Comparison of ENCODE assay signal across 8 cellular contexts in genomic region chr12:102484017-102484731, GRCh38. TPM values are rescaled to one million over a fixed set of nuclear protein-coding genes. Genes with fewer than 3 reads are reported as not detected.
DNase-seq lines count a peak whose midpoint lies in the region; ATAC-seq and TF ChIP-seq lines count a peak whose summit lies in the region.

No MANE protein-coding gene starts in this region.

- CTCF ChIA-PET in CD8-positive, alpha-beta T cell (lab: Charles Lee) = interaction anchor here (0.6 to 4.4 kb wide), 15 partner anchors 9 to 549 kb away, joined by 3 to 34 read pairs (median 4); no protein-coding TSS in a partner anchor

- TF ChIP-seq POLR2A in ovary (IDR thresholded peaks at IDR 0.05) = no peak
- no peak for TF ChIP-seq POLR2A in transverse colon (IDR thresholded peaks at IDR 0.05)

- H3K4me1 Mint-ChIP-seq in CD8-positive, alpha-beta T cell (ENCODE audit: low read depth) = peaks cover 4% of the 10 kb centered on the region
- H3K4me1 Mint-ChIP-seq in activated T-cell treated with anti-CD3 and anti-CD28 coated beads, Interleukin-2, amount 50 U/mL, for 72 hours (ENCODE audit: low read depth) = peaks cover 34% of the 10 kb centered on the region

- H3K36me3 ChIP-seq in CD8-positive, alpha-beta T cell (ENCODE audit: insufficient read depth, low read length) = no peaks in the 10 kb centered on the region
- H3K36me3 ChIP-seq in OCI-LY3 (replicated peaks; ENCODE audit: low read depth, low read length) (no peaks in the 10 kb centered on the region), ovary (no peaks in the 10 kb centered on the region), transverse colon (no peaks in the 10 kb centered on the region)

- H3K27ac ChIP-seq in CD8-positive, alpha-beta T cell (ENCODE audit: low read depth, low read length) = no peak overlapping the region
- no peak overlapping the region for H3K27ac ChIP-seq in OCI-LY3 (ENCODE audit: low read length)
- H3K27ac ChIP-seq in ovary = no peak overlapping the region
- H3K27ac ChIP-seq in transverse colon = peak overlapping the region; percentile 35 to 60 (median 36)

- WGBS in ovary, 3 donors = 39 to 43% (median 41%) methylated on average over 14 of the region's 14 CpGs
- 18 to 33% methylated on average over 8 to 14 of the region's 14 CpGs for WGBS in transverse colon (ENCODE audit: low coverage in 1 of 2), 2 donors

- H3K27me3 Mint-ChIP-seq in CD8-positive, alpha-beta T cell (ENCODE audit: low read depth) = peaks cover 4% of the 10 kb centered on the region
- H3K27me3 Mint-ChIP-seq in activated T-cell treated with anti-CD3 and anti-CD28 coated beads, Interleukin-2, amount 50 U/mL, for 72 hours (ENCODE audit: low read depth) = no peaks in the 10 kb centered on the region

- peak overlapping the region; percentile 78 for H3K4me3 Mint-ChIP-seq in CD8-positive, alpha-beta T cell
- H3K4me3 Mint-ChIP-seq in activated T-cell treated with anti-CD3 and anti-CD28 coated beads, Interleukin-2, amount 50 U/mL, for 72 hours = peak overlapping the region; percentile 47 to 75

- TF ChIP-seq EP300 in ovary (IDR thresholded peaks at IDR 0.05) = no peak
- no peak for TF ChIP-seq EP300 in transverse colon (IDR thresholded peaks at IDR 0.05; ENCODE audit: low read depth)

- in situ Hi-C loops in transverse colon (cut with MboI; ENCODE audit: low pct_ligation_motif_present in 1 of 4, low pct_unique_long_range_greater_than_20kb in 1 of 4, low sequenced_read_pairs in 3 of 4) = loop anchor here (10.0 to 25.0 kb wide), 3 partner anchors 539 to 549 kb away; no protein-coding TSS in a partner anchor

- no peaks in the 10 kb centered on the region for H3K9me3 ChIP-seq in CD8-positive, alpha-beta T cell (ENCODE audit: low read length)
- H3K9me3 ChIP-seq in OCI-LY3 (ENCODE audit: insufficient read depth, low read length) = no peaks in the 10 kb centered on the region
- H3K9me3 ChIP-seq in ovary = no peaks in the 10 kb centered on the region
- H3K9me3 ChIP-seq in transverse colon = no peaks in the 10 kb centered on the region

- intact Hi-C loops in CD8-positive, alpha-beta T cell (cut with DNase I, micrococcal nuclease) = loop anchor here (1.0 to 10.0 kb wide), 6 partner anchors 319 to 1061 kb away; no protein-coding TSS in a partner anchor
- intact Hi-C loops in ovary (cut with DNase I) = loop anchor here in 3 of 4 donors (5.0 to 10.0 kb wide), 3 partner anchors 283 to 549 kb away; no protein-coding TSS in a partner anchor
- intact Hi-C loops in transverse colon (cut with DNase I; ENCODE audit: low total_unique reads) = loop anchor here (5.0 kb wide), 1 partner anchor 542 kb away; no protein-coding TSS in a partner anchor

- no peak overlapping the region for H3K27ac Mint-ChIP-seq in CD8-positive, alpha-beta T cell
- peak overlapping the region; percentile 93 for H3K27ac Mint-ChIP-seq in activated T-cell treated with anti-CD3 and anti-CD28 coated beads, Interleukin-2, amount 50 U/mL, for 72 hours

- peak overlapping the region; percentile 73 for H2AFZ ChIP-seq in OCI-LY3 (ENCODE audit: low read depth, low read length)

- H3K36me3 Mint-ChIP-seq in CD8-positive, alpha-beta T cell = no peaks in the 10 kb centered on the region
- no peaks in the 10 kb centered on the region for H3K36me3 Mint-ChIP-seq in activated T-cell treated with anti-CD3 and anti-CD28 coated beads, Interleukin-2, amount 50 U/mL, for 72 hours (ENCODE audit: insufficient read depth in 2 of 2)

- DNase-seq in CD8-positive, alpha-beta T cell = peak; percentile 9 to 68 (median 33)
- peak; percentile 22 for DNase-seq in GM19238 (ENCODE audit: insufficient read length, low spot score)
- DNase-seq in activated T-cell treated with anti-CD3 and anti-CD28 coated beads, Interleukin-2, amount 50 U/mL, for 72 hours = peak; percentile 71 to 77
- peak; percentile 34 to 75 for DNase-seq in foreskin fibroblast
- peak; percentile 21 to 68 (median 48) for DNase-seq in ovary
- peak; percentile 54 for DNase-seq in transverse colon

- peak overlapping the region; percentile 76 for H3K4me2 ChIP-seq in OCI-LY3 (ENCODE audit: low read length)

- POLR2A ChIA-PET in CD8-positive, alpha-beta T cell (lab: Charles Lee) = interaction anchor here (1.1 kb wide), 1 partner anchor 10 kb away, joined by 3 read pairs; no protein-coding TSS in a partner anchor

- H3K4me3 ChIP-seq in CD8-positive, alpha-beta T cell (ENCODE audit: low read depth, low read length) = no peak overlapping the region
- H3K4me3 ChIP-seq in OCI-LY3 (ENCODE audit: low read length) = peak overlapping the region; percentile 65
- no peak overlapping the region for H3K4me3 ChIP-seq in foreskin fibroblast (ENCODE audit: low read depth in 1 of 2, low read length in 2 of 2)
- no peak overlapping the region for H3K4me3 ChIP-seq in ovary
- peak overlapping the region in 2 of 4 donors; percentile 15 to 26 for H3K4me3 ChIP-seq in transverse colon

- H3K9ac ChIP-seq in OCI-LY3 (ENCODE audit: low read length) = 0 out of 2 replicates have a peak overlapping the region, but pooled peaks have one; percentile 20

- TF ChIP-seq CTCF in CD8-positive, alpha-beta T cell (IDR thresholded peaks at IDR 0.05) = peak; percentile 99
- TF ChIP-seq CTCF in OCI-LY3 (IDR thresholded peaks at IDR 0.05; ENCODE audit: low read depth, low read length) (peak; percentile 94), foreskin fibroblast (IDR thresholded peaks at IDR 0.05; ENCODE audit: low read depth, low read length) (peak; percentile 89), ovary (IDR thresholded peaks at IDR 0.05) (peak; percentile 37 to 58 (median 43)), transverse colon (IDR thresholded peaks at IDR 0.05) (peak; percentile 69 to 95 (median 88))

- H3K4me1 ChIP-seq in CD8-positive, alpha-beta T cell (ENCODE audit: insufficient read depth, low read length) = peaks cover 10% of the 10 kb centered on the region
- H3K4me1 ChIP-seq in OCI-LY3 (ENCODE audit: low read length) (peaks cover 25% of the 10 kb centered on the region), ovary (ENCODE audit: insufficient read depth) (no peaks in the 10 kb centered on the region), transverse colon (peaks cover 0 to 25% (median 5%) of the 10 kb centered on the region in 4 donors)

- H3K79me2 ChIP-seq in OCI-LY3 (ENCODE audit: low read length) = no peaks in the 10 kb centered on the region

- H3K27me3 ChIP-seq in CD8-positive, alpha-beta T cell (ENCODE audit: insufficient read depth, low read length) = no peaks in the 10 kb centered on the region
- H3K27me3 ChIP-seq in OCI-LY3 (ENCODE audit: low read depth, low read length) (no peaks in the 10 kb centered on the region), ovary (no peaks in the 10 kb centered on the region), transverse colon (no peaks in the 10 kb centered on the region)

- H3K9me3 Mint-ChIP-seq in CD8-positive, alpha-beta T cell = no peaks in the 10 kb centered on the region
- H3K9me3 Mint-ChIP-seq in activated T-cell treated with anti-CD3 and anti-CD28 coated beads, Interleukin-2, amount 50 U/mL, for 72 hours = no peaks in the 10 kb centered on the region

- no peaks in the 10 kb centered on the region for H4K20me1 ChIP-seq in OCI-LY3 (ENCODE audit: insufficient read depth, low read length)

- peak; percentile 38 for ATAC-seq in CD8-positive, alpha-beta T cell
- peak; percentile 52 for ATAC-seq in HG03378 (IDR thresholded peaks at IDR 0.05; ENCODE audit: unreplicated experiment)
- ATAC-seq in activated T-cell treated with anti-CD3 and anti-CD28 coated beads, Interleukin-2, amount 50 U/mL, for 72 hours (replicated peaks in 1 of 2) = peak; percentile 89 to 90

RNA-seq across cellular contexts. Expression of gene IGF1, which starts 3.8 kb away (rescaled TPM):
- not detected for total RNA-seq in CD8-positive, alpha-beta T cell
- 1 to 10 TPM in 1 of 2 donors, under 1 TPM in 1; 0.79 to 2.0 TPM for total RNA-seq in activated T-cell treated with anti-CD3 and anti-CD28 coated beads, Interleukin-2, amount 50 U/mL, for 72 hours
- total RNA-seq in ovary = 10 to 100 TPM in 2 of 7 donors, 1 to 10 TPM in 5; 1.4 to 44.4 (median 9.3) TPM
- 10 to 100 TPM in 1 of 2 donors, 1 to 10 TPM in 1; 6.8 to 21.7 TPM for polyA plus RNA-seq in ovary
- total RNA-seq in transverse colon = 10 to 100 TPM in 1 of 4 donors, 1 to 10 TPM in 3; 2.2 to 15.5 (median 5.4) TPM

Comparison
In these comparisons a context has a peak if more than half of its experiments do, and no peak if none do; other contexts are left out.
1. ATAC-seq: peak in every context shown above with its lines; median percentile 90 in activated T-cell treated with anti-CD3 and anti-CD28 coated beads, Interleukin-2, amount 50 U/mL, for 72 hours; 52 in HG03378; 38 in CD8-positive, alpha-beta T cell.
2. DNase-seq: peak in every context shown above with its lines; median percentile 74 in activated T-cell treated with anti-CD3 and anti-CD28 coated beads, Interleukin-2, amount 50 U/mL, for 72 hours; 54 in foreskin fibroblast; 54 in transverse colon; 48 in ovary; 33 in CD8-positive, alpha-beta T cell; 22 in GM19238.
3. H3K27ac ChIP-seq: peak in transverse colon (4 of 4); none in CD8-positive, alpha-beta T cell (single experiment), OCI-LY3 (single experiment) and ovary (0 of 2).
4. CTCF ChIP-seq: peak in every context shown above with its lines; median percentile 99 in CD8-positive, alpha-beta T cell; 94 in OCI-LY3; 89 in foreskin fibroblast; 88 in transverse colon; 43 in ovary.